1 cellular context compared by ENCODE assay signal in the genomic region with DNA sequence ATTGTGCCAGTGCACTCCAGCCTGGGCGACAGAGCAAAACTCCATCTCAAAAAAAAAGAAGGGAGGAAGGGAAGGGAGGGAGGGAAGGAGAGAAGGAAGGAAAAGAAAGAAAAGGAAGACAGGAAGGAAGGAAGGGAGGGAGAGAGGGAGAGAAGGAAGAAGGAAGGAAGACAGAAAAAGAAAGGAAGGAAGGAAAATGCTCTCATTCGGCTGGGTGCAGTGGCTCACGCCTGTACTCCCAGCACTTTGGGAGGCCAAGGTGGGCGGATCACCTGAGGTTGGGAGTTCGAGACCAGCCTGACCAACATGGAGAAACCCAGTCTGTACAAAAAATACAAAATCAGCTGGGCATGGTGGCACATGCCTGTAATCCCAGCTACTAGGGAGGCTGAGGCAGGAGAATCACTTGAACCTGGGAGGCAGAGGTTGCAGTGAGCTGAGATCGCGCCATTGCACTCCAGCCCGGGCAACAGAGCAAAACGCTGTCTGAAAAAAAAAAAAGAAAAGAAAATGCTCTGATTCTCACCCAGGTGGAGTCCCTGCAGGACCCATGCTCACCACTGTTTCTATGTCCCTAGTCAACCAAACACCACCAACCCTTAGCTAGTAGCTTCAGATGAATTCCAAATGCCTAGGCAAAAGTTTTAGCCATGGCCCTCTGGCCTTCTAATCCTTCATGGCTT.
TF ChIP-seq lines count a peak whose summit lies in the region.

No MANE protein-coding gene starts in this region.

TF ChIP-seq in WTC11, 78 proteins besides CTCF, POLR2A, EP300 and RAD21:
- TF ChIP-seq, protein P1, sequence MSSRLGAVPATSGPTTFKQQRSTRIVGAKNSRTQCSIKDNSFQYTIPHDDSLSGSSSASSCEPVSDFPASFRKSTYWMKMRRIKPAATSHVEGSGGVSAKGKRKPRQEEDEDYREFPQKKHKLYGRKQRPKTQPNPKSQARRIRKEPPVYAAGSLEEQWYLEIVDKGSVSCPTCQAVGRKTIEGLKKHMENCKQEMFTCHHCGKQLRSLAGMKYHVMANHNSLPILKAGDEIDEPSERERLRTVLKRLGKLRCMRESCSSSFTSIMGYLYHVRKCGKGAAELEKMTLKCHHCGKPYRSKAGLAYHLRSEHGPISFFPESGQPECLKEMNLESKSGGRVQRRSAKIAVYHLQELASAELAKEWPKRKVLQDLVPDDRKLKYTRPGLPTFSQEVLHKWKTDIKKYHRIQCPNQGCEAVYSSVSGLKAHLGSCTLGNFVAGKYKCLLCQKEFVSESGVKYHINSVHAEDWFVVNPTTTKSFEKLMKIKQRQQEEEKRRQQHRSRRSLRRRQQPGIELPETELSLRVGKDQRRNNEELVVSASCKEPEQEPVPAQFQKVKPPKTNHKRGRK (CRISPR knock-in tag; IDR thresholded peaks at IDR 0.05; ENCODE audit: borderline replicate concordance) = peak; percentile 86; the same call in 1 of the 2 replicates
